In the genomic region with DNA sequence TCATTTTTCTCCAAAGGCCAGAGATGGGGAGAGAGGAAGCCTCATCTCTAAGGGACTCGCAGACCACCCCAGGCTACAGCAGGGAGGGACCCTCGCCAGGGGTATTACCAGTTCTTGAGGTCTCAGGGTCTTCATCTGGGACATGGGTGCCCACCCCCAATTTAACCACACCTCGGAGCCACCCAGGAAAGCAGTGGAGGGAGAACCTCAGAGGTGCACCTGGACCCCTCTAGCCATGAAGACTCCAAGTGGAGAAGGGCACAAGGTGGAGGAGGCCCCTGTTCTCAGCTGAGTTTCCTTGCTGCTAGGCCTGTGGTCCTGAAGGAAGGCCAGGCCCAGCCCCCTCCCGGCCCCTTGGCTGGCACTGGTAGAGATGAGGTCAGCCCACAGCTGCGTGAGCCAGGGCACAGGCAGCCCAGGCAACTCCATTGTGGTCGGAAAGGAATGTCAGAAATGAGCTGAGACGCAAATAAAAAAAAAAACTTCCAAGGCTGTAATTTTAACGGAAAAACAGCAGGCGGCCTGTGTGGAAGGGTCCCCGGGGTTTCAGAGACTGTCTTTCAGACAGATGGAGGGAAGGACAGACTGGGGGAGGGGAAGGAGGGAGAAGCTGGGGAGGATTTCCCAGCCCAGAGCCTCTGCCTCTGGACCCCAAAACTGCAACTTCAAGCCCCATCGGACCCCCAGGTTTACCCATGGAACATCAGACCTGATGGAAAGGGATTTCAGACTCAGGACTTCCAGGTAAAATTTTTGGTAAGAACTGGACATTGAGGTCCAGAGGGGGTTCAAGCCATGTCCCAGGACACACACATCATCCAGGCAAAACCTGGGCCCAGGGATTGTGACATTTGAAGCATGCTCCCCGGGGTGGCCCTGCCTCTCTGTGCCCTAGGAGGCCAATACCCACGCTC, we compare ENCODE assay signal across 7 cellular contexts. TPM values are rescaled to one million over a fixed set of nuclear protein-coding genes. Genes with fewer than 3 reads are reported as not detected.
DNase-seq lines count a peak whose midpoint lies in the region; ATAC-seq, FAIRE-seq and TF ChIP-seq lines count a peak whose summit lies in the region.

No MANE protein-coding gene starts in this region.

- ATAC-seq in GM21723 (IDR thresholded peaks at IDR 0.05; ENCODE audit: unreplicated experiment) (no peak), HG03565 (IDR thresholded peaks at IDR 0.05; ENCODE audit: unreplicated experiment) (no peak)

- H3K4me3 ChIP-seq in HL-60 (replicated peaks; ENCODE audit: insufficient read depth, low read length) (no peak overlapping the region), epithelial cell of proximal tubule (ENCODE audit: low read depth, low read length) (no peak overlapping the region), mucosa of stomach (ENCODE audit: low read length) (no peak overlapping the region)

- no peaks in the 10 kb centered on the region for H3K9me3 ChIP-seq in mucosa of stomach (ENCODE audit: control insufficient read depth, low read length)

- H3K36me3 ChIP-seq in mucosa of stomach (ENCODE audit: control insufficient read depth, insufficient read depth, low read length) = peaks cover 15% of the 10 kb centered on the region

- H3K27me3 ChIP-seq in HL-60 (ENCODE audit: insufficient read depth, poor library complexity, severe bottlenecking) (no peaks in the 10 kb centered on the region), mucosa of stomach (ENCODE audit: control insufficient read depth, insufficient read depth, low read length) (no peaks in the 10 kb centered on the region)

- TF ChIP-seq CTCF in HL-60 (IDR thresholded peaks at IDR 0.05; ENCODE audit: insufficient read depth, low read length) = no peak
- peak; percentile 71 for TF ChIP-seq CTCF in epithelial cell of proximal tubule (conservative IDR thresholded peaks at IDR 0.05; ENCODE audit: low read depth, low read length)

- peak; percentile 65 to 81 for DNase-seq in HL-60 (ENCODE audit: low read depth in 1 of 2, low spot score in 1 of 2)
- peak; percentile 98 for DNase-seq in RCC 7860 (ENCODE audit: low spot score)
- DNase-seq in epithelial cell of proximal tubule (ENCODE audit: low read depth) = peak; percentile 75
- DNase-seq in activated CD4-positive, alpha-beta T cell treated with anti-CD3 and anti-CD28 coated beads, Interleukin-2, amount 50 U/mL, for 4 hours = no peak

- H3K4me1 ChIP-seq in mucosa of stomach (ENCODE audit: control insufficient read depth, insufficient read depth, low read length) = peaks cover 40% of the 10 kb centered on the region

- peak overlapping the region; percentile 10 for H3K9ac ChIP-seq in mucosa of stomach (ENCODE audit: low read length)

- H3K27ac ChIP-seq in HL-60 (replicated peaks) = peak overlapping the region; percentile 69

- peak; percentile 93 for FAIRE-seq in RCC 7860 (lab: Jason Lieb, UNC)

RNA-seq across cellular contexts. Expression of a gene that starts 25.5 kb away (rescaled TPM):
- 27.0 and 82.9 TPM in 2 replicates for total RNA-seq in epithelial cell of proximal tubule

Comparison
In these comparisons a context has a peak if more than half of its experiments do, and no peak if none do; other contexts are left out.
1. DNase-seq: peak in HL-60 (2 of 2), RCC 7860 (single experiment) and epithelial cell of proximal tubule (single experiment); none in activated CD4-positive, alpha-beta T cell treated with anti-CD3 and anti-CD28 coated beads, Interleukin-2, amount 50 U/mL, for 4 hours (0 of 2).